24 cellular contexts compared by ENCODE assay signal in genomic region chr2:177640423-177640822, GRCh38.
"Had no signal": no experiment of that assay in that cellular context is flagged by ENCODE, and none has a peak within 500 bp of the region (broad histone marks: within the 10 kb centered on the region; RNA-seq: fewer than 3 reads in every experiment).

No MANE protein-coding gene starts in this region.

- H3K4me1 Mint-ChIP-seq: activated CD4-positive, alpha-beta memory T cell treated with anti-CD3 and anti-CD28 coated beads, Interleukin-2, amount 10 ng/mL, durations not matched to agents 7 days and 5 days; activated CD4-positive, alpha-beta T cell treated with anti-CD3 and anti-CD28 coated beads for 36 hours; activated CD4-positive, alpha-beta T cell treated with anti-CD3 and anti-CD28 coated beads, Interleukin-2, amount 10 ng/mL, durations not matched to agents 7 days and 5 days; activated T-helper 17 cell treated with anti-CD3 and anti-CD28 coated beads, Interleukin-2, amount 50 U/mL, for 72 hours had no signal

- H3K9me3 ChIP-seq: gastroesophageal sphincter had no signal

- H3K27me3 ChIP-seq: gastroesophageal sphincter had no signal

- H3K9me3 Mint-ChIP-seq: activated CD4-positive, alpha-beta memory T cell treated with anti-CD3 and anti-CD28 coated beads, Interleukin-2, amount 10 ng/mL, durations not matched to agents 7 days and 5 days; activated T-cell treated with anti-CD3 and anti-CD28 coated beads, Interleukin-2, amount 50 U/mL, for 4 hours; activated T-helper 17 cell treated with anti-CD3 and anti-CD28 coated beads, Interleukin-2, amount 50 U/mL, for 72 hours had no signal

- H3K27ac Mint-ChIP-seq: activated CD4-positive, alpha-beta memory T cell treated with anti-CD3 and anti-CD28 coated beads, Interleukin-2, amount 10 ng/mL, durations not matched to agents 7 days and 5 days; activated CD4-positive, alpha-beta T cell treated with anti-CD3 and anti-CD28 coated beads for 36 hours; activated CD4-positive, alpha-beta T cell treated with anti-CD3 and anti-CD28 coated beads, Interleukin-2, amount 10 ng/mL, durations not matched to agents 7 days and 5 days; activated naive CD8-positive, alpha-beta T cell; activated T-helper 17 cell treated with anti-CD3 and anti-CD28 coated beads, Interleukin-2, amount 50 U/mL, for 72 hours had no signal

- H3K4me3 Mint-ChIP-seq: activated CD4-positive, alpha-beta memory T cell treated with anti-CD3 and anti-CD28 coated beads, Interleukin-2, amount 10 ng/mL, durations not matched to agents 7 days and 5 days; activated CD4-positive, alpha-beta T cell treated with anti-CD3 and anti-CD28 coated beads for 36 hours; activated CD4-positive, alpha-beta T cell treated with anti-CD3 and anti-CD28 coated beads, Interleukin-2, amount 10 ng/mL, durations not matched to agents 7 days and 5 days; activated naive CD8-positive, alpha-beta T cell; activated T-cell treated with anti-CD3 and anti-CD28 coated beads, Interleukin-2, amount 50 U/mL, for 4 hours; activated T-helper 17 cell treated with anti-CD3 and anti-CD28 coated beads, Interleukin-2, amount 50 U/mL, for 72 hours had no signal

- FAIRE-seq: astrocyte, colon had no signal

- H3K36me3 ChIP-seq: gastroesophageal sphincter had no signal

- DNase-seq: activated CD4-positive, alpha-beta memory T cell treated with anti-CD3 and anti-CD28 coated beads, Interleukin-2, amount 10 ng/mL, durations not matched to agents 7 days and 5 days; activated CD4-positive, alpha-beta T cell treated with anti-CD3 and anti-CD28 coated beads for 36 hours; activated CD4-positive, alpha-beta T cell treated with anti-CD3 and anti-CD28 coated beads, Interleukin-2, amount 10 ng/mL, durations not matched to agents 7 days and 5 days; activated CD4-positive, alpha-beta T cell treated with anti-CD3 and anti-CD28 coated beads, Interleukin-2, amount 50 U/mL, for 4 hours; activated CD4-positive, CD25-positive, alpha-beta regulatory T cell; activated CD4-positive, CD25-positive, alpha-beta regulatory T cell treated with anti-CD3 and anti-CD28 coated beads, Interleukin-2, amount 50 U/mL, for 72 hours; activated effector memory CD4-positive, alpha-beta T cell treated with Interleukin-2 at 50 U/mL for 16 hours; activated gamma-delta T cell treated with Interleukin-2 at 50 U/mL for 16 hours; activated naive CD4-positive, alpha-beta T cell treated with anti-CD3 and anti-CD28 coated beads, Interleukin-2, amount 50 U/mL, for 16 hours; activated naive CD4-positive, alpha-beta T cell treated with Interleukin-2 at 50 U/mL for 16 hours; activated T-cell treated with anti-CD3 and anti-CD28 coated beads, Interleukin-2, amount 50 U/mL, for 4 hours; amniotic stem cell; anterior cingulate cortex; caudate nucleus; effector CD8-positive, alpha-beta T cell; foreskin fibroblast; head of caudate nucleus; T-helper 2 cell had no signal

- H3K4me3 ChIP-seq: gastroesophageal sphincter had no signal

- ATAC-seq: activated CD4-positive, alpha-beta T cell treated with anti-CD3 and anti-CD28 coated beads for 36 hours; activated T-cell treated with anti-CD3 and anti-CD28 coated beads, Interleukin-2, amount 50 U/mL, for 4 hours; activated T-helper 17 cell treated with anti-CD3 and anti-CD28 coated beads, Interleukin-2, amount 50 U/mL, for 72 hours; esophagus mucosa; gastroesophageal sphincter had no signal

- H3K27ac ChIP-seq: gastroesophageal sphincter had no signal

- H3K4me1 ChIP-seq: gastroesophageal sphincter had no signal
